ENCODE assay signal across 18 cellular contexts in the genomic region with DNA sequence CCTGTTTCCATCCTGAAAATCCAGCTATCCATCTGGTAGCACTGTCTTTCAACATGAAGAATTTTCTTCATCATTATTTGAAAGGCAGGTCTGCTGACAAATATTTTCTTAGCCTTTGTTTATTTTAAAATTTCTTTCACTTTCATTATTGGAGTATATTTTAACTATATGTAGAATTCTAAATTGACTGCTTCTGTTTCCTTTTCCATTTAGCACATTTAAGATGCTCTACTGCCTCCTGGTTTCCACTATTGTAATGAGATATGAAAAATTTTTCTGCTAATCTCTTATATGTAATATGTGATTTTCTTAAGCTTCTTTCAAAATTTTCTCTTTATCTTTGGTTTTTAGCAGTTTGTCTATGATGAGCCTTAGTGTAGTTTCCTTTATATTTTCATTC.
A peak's percentile ranks its signal among the peaks of the same experiment; 100 is the strongest.
DNase-seq lines count a peak whose midpoint lies in the region; ATAC-seq and TF ChIP-seq lines count a peak whose summit lies in the region.
"Had no signal": no experiment of that assay in that cellular context is flagged by ENCODE, and none has a peak within 500 bp of the region (broad histone marks: within the 10 kb centered on the region; RNA-seq: fewer than 3 reads in every experiment).

No MANE protein-coding gene starts in this region.

- POLR2A ChIA-PET in WTC11 (lab: Charles Lee): no interaction called here

- DNase-seq in adipocyte (ENCODE audit: low read depth): peak; percentile 10
- DNase-seq in osteocyte (ENCODE audit: extremely low spot score, unreplicated experiment): no peak
- DNase-seq in C1 segment of cervical spinal cord (lab: John Stamatoyannopoulos, UW): no peak
- DNase-seq in NK-92 treated with Interleukin-12 subunit alpha and Interleukin-12 subunit beta, amount 100 ng/mL, for 24 hours (lab: John Stamatoyannopoulos, UW): no peak
- DNase-seq in WTC11 (ENCODE audit: low spot score): no peak
- DNase-seq: DMS 273 treated with DMSO at 0.1 percent for 48 hours, GDM1, KG1, MV-4-11, NCI-H187, NCI-H2107, NCI-H524, Right ventricle myocardium superior had no signal

- H3K9me3 ChIP-seq in adipocyte (ENCODE audit: control insufficient read depth, low read length): no peaks in the 10 kb centered on the region

- no peak overlapping the region for H3K4me3 ChIP-seq in adipocyte (ENCODE audit: low read length)
- H3K4me3 ChIP-seq: SK-N-MC had no signal

- no peaks in the 10 kb centered on the region for H3K4me1 ChIP-seq in adipocyte (ENCODE audit: control insufficient read depth, insufficient read depth, low read length)

- TF ChIP-seq CTCF in osteocyte (IDR thresholded peaks at IDR 0.05) (peak; percentile 29), WTC11 (IDR thresholded peaks at IDR 0.05) (no peak)

- peaks cover 27% of the 10 kb centered on the region for H3K36me3 Mint-ChIP-seq in osteocyte (ENCODE audit: unreplicated experiment)
- H3K36me3 Mint-ChIP-seq in WTC11: no peaks in the 10 kb centered on the region

- H3K4me3 Mint-ChIP-seq in osteocyte (ENCODE audit: unreplicated experiment): no peak overlapping the region
- H3K4me3 Mint-ChIP-seq in WTC11: no peak overlapping the region
- H3K4me3 Mint-ChIP-seq: CD14-positive monocyte had no signal

- no peaks in the 10 kb centered on the region for H3K27me3 Mint-ChIP-seq in osteocyte (ENCODE audit: unreplicated experiment)
- no peaks in the 10 kb centered on the region for H3K27me3 Mint-ChIP-seq in WTC11 (ENCODE audit: low read depth)

- CTCF ChIA-PET in WTC11 (lab: Charles Lee): no interaction called here

- no peaks in the 10 kb centered on the region for H3K36me3 ChIP-seq in adipocyte (ENCODE audit: control insufficient read depth, insufficient read depth, low read length, severe bottlenecking)

- H3K27me3 ChIP-seq in adipocyte (replicated peaks; ENCODE audit: control insufficient read depth, insufficient read depth, low read length): no peaks in the 10 kb centered on the region

- no peak overlapping the region for H3K9ac ChIP-seq in adipocyte (ENCODE audit: low read length)

- H3K4me1 Mint-ChIP-seq in osteocyte (ENCODE audit: unreplicated experiment) (peaks cover 1% of the 10 kb centered on the region), WTC11 (peaks cover 14% of the 10 kb centered on the region)
- H3K4me1 Mint-ChIP-seq: CD14-positive monocyte had no signal

- ATAC-seq in GM21576 (IDR thresholded peaks at IDR 0.05; ENCODE audit: unreplicated experiment): peak; percentile 47
- peak; percentile 59 for ATAC-seq in HG03354 (IDR thresholded peaks at IDR 0.05; ENCODE audit: poor library complexity, severe bottlenecking, unreplicated experiment)
- no peak for ATAC-seq in HG03442 (IDR thresholded peaks at IDR 0.05; ENCODE audit: unreplicated experiment)
- ATAC-seq in WTC11: no peak

- H3K9me3 Mint-ChIP-seq in osteocyte (ENCODE audit: unreplicated experiment): peaks cover 6% of the 10 kb centered on the region
- H3K9me3 Mint-ChIP-seq in WTC11: peaks cover 5% of the 10 kb centered on the region; the same call in 1 of the 2 replicates

- no peak overlapping the region for H3K27ac Mint-ChIP-seq in osteocyte (ENCODE audit: unreplicated experiment)
- H3K27ac Mint-ChIP-seq in WTC11: no peak overlapping the region
- H3K27ac Mint-ChIP-seq: CD14-positive monocyte had no signal

TF ChIP-seq in WTC11, 78 proteins besides CTCF, POLR2A, EP300 and RAD21:
- TF ChIP-seq NR3C1 (CRISPR knock-in tag; conservative IDR thresholded peaks at IDR 0.05; ENCODE audit: low read depth) (no peak), NR2C2 (CRISPR knock-in tag; IDR thresholded peaks at IDR 0.05) (no peak), ZNF671 (CRISPR knock-in tag; IDR thresholded peaks at IDR 0.05) (no peak), ELF4 (CRISPR knock-in tag; IDR thresholded peaks at IDR 0.05; ENCODE audit: low read depth) (no peak), ZNF121 (CRISPR knock-in tag; IDR thresholded peaks at IDR 0.05) (no peak), AFF4 (CRISPR knock-in tag; IDR thresholded peaks at IDR 0.05; ENCODE audit: borderline replicate concordance) (no peak), E2F5 (CRISPR knock-in tag; IDR thresholded peaks at IDR 0.05) (no peak), FOXJ3 (CRISPR knock-in tag; IDR thresholded peaks at IDR 0.05; ENCODE audit: borderline replicate concordance) (no peak), NFE2L1 (CRISPR knock-in tag; IDR thresholded peaks at IDR 0.05) (no peak), MYBL2 (CRISPR knock-in tag; IDR thresholded peaks at IDR 0.05) (no peak), SOX15 (CRISPR knock-in tag; IDR thresholded peaks at IDR 0.05) (no peak), FOXP1 (CRISPR knock-in tag; IDR thresholded peaks at IDR 0.05; ENCODE audit: borderline replicate concordance) (no peak)
- TF ChIP-seq, protein P1, sequence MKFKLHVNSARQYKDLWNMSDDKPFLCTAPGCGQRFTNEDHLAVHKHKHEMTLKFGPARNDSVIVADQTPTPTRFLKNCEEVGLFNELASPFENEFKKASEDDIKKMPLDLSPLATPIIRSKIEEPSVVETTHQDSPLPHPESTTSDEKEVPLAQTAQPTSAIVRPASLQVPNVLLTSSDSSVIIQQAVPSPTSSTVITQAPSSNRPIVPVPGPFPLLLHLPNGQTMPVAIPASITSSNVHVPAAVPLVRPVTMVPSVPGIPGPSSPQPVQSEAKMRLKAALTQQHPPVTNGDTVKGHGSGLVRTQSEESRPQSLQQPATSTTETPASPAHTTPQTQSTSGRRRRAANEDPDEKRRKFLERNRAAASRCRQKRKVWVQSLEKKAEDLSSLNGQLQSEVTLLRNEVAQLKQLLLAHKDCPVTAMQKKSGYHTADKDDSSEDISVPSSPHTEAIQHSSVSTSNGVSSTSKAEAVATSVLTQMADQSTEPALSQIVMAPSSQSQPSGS (CRISPR knock-in tag; IDR thresholded peaks at IDR 0.05; ENCODE audit: borderline replicate concordance, low read depth): no peak
- TF ChIP-seq, protein P2, sequence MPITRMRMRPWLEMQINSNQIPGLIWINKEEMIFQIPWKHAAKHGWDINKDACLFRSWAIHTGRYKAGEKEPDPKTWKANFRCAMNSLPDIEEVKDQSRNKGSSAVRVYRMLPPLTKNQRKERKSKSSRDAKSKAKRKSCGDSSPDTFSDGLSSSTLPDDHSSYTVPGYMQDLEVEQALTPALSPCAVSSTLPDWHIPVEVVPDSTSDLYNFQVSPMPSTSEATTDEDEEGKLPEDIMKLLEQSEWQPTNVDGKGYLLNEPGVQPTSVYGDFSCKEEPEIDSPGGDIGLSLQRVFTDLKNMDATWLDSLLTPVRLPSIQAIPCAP (CRISPR knock-in tag; IDR thresholded peaks at IDR 0.05): no peak
- TF ChIP-seq, protein P3, sequence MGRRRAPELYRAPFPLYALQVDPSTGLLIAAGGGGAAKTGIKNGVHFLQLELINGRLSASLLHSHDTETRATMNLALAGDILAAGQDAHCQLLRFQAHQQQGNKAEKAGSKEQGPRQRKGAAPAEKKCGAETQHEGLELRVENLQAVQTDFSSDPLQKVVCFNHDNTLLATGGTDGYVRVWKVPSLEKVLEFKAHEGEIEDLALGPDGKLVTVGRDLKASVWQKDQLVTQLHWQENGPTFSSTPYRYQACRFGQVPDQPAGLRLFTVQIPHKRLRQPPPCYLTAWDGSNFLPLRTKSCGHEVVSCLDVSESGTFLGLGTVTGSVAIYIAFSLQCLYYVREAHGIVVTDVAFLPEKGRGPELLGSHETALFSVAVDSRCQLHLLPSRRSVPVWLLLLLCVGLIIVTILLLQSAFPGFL (CRISPR knock-in tag; IDR thresholded peaks at IDR 0.05; ENCODE audit: borderline replicate concordance): no peak
TF ChIP-seq in WTC11: peak in this region for 0.

Comparison
In these comparisons a context has a peak if more than half of its experiments do, and no peak if none do; other contexts are left out.
1. ATAC-seq: peak in GM21576 (single experiment) and HG03354 (single experiment); none in HG03442 (single experiment) and WTC11 (single experiment).